24 cellular contexts compared by ENCODE assay signal in the genomic region with DNA sequence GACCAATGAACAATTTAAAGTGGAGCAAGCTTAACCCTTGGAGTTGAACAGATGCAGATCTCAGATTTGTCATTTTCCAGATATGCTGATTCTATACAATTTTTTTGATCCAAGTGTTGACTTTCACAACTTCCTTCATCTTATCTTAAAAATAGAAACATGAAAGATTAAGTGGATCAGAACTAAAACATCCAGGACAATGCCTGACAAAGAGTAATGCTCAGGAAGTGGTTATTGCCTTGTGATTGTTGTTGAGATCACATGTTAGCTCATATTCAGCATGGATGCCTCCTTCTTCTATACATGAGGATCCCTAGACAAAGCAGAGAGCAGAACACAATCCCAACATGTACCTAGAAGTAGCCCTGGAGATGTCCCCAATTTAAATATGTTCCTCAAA.
"Had no signal": no experiment of that assay in that cellular context is flagged by ENCODE, and none has a peak within 500 bp of the region (broad histone marks: within the 10 kb centered on the region; RNA-seq: fewer than 3 reads in every experiment).

No MANE protein-coding gene starts in this region.

- H3K4me1 Mint-ChIP-seq: activated naive CD8-positive, alpha-beta T cell treated with anti-CD3 and anti-CD28 coated beads for 36 hours; immature natural killer cell; neural crest cell had no signal

- H3K9me3 Mint-ChIP-seq: activated naive CD8-positive, alpha-beta T cell treated with anti-CD3 and anti-CD28 coated beads for 36 hours had no signal

- FAIRE-seq: frontal cortex, TTC549 had no signal

- H3K27me3 ChIP-seq: brain microvascular endothelial cell, heart left ventricle, spleen, stomach, testis, upper lobe of left lung had no signal

- H3K9me3 ChIP-seq: heart left ventricle, lower lobe of right lung, psoas muscle, spleen, stomach, testis, upper lobe of left lung had no signal

- H3K36me3 ChIP-seq: brain microvascular endothelial cell, heart left ventricle, lower lobe of right lung, spleen, stomach, upper lobe of left lung had no signal

- ATAC-seq: activated CD8-positive, alpha-beta T cell treated with anti-CD3 and anti-CD28 coated beads, Interleukin-2, amount 10 ng/mL, durations not matched to agents 7 days and 5 days; left colon; WTC11 had no signal

- H3K36me3 Mint-ChIP-seq: activated naive CD8-positive, alpha-beta T cell treated with anti-CD3 and anti-CD28 coated beads for 36 hours; immature natural killer cell had no signal

- DNase-seq: activated CD4-positive, alpha-beta T cell treated with anti-CD3 and anti-CD28 coated beads for 4 hours; activated CD8-positive, alpha-beta memory T cell treated with anti-CD3 and anti-CD28 coated beads, Interleukin-2, amount 50 U/mL, for 4 hours; activated CD8-positive, alpha-beta T cell treated with anti-CD3 and anti-CD28 coated beads, Interleukin-2, amount 10 ng/mL, durations not matched to agents 7 days and 5 days; activated gamma-delta T cell; activated naive CD8-positive, alpha-beta T cell treated with anti-CD3 and anti-CD28 coated beads for 36 hours; activated T-cell treated with anti-CD3 and anti-CD28 coated beads, Interleukin-2, amount 50 U/mL, for 48 hours; cortex of kidney; effector memory CD4-positive, alpha-beta T cell; heart left ventricle; immature natural killer cell; left colon; lower lobe of right lung; psoas muscle; spleen; stimulated activated CD4-positive, alpha-beta T cell treated with anti-CD3 and anti-CD28 coated beads, Interleukin-1b, Interleukin-23, amount 100 ng/mL, for 48 hours; stomach; T-helper 2 cell; testis; upper lobe of left lung had no signal

- H3K4me1 ChIP-seq: spleen, stomach, testis, upper lobe of left lung had no signal

- H3K27me3 Mint-ChIP-seq: activated naive CD8-positive, alpha-beta T cell treated with anti-CD3 and anti-CD28 coated beads for 36 hours had no signal

- H3K27ac ChIP-seq: brain microvascular endothelial cell, heart left ventricle, lower lobe of right lung, psoas muscle, spleen, stomach, testis, upper lobe of left lung had no signal

- H3K27ac Mint-ChIP-seq: activated CD8-positive, alpha-beta T cell treated with anti-CD3 and anti-CD28 coated beads, Interleukin-2, amount 10 ng/mL, durations not matched to agents 7 days and 5 days; activated naive CD8-positive, alpha-beta T cell treated with anti-CD3 and anti-CD28 coated beads for 36 hours; immature natural killer cell; WTC11 had no signal

- H3K4me3 Mint-ChIP-seq: activated CD8-positive, alpha-beta T cell treated with anti-CD3 and anti-CD28 coated beads, Interleukin-2, amount 10 ng/mL, durations not matched to agents 7 days and 5 days; activated naive CD8-positive, alpha-beta T cell treated with anti-CD3 and anti-CD28 coated beads for 36 hours; immature natural killer cell; neural crest cell; WTC11 had no signal

- H3K4me3 ChIP-seq: heart left ventricle, lower lobe of right lung, psoas muscle, spleen, stomach, testis, upper lobe of left lung had no signal
